Comparison of ENCODE assay signal across 27 cellular contexts in genomic region chr1:30893776-30894507, GRCh38. TPM values are rescaled to one million over a fixed set of nuclear protein-coding genes. Genes with fewer than 3 reads are reported as not detected.
DNase-seq lines count a peak whose midpoint lies in the region; ATAC-seq and TF ChIP-seq lines count a peak whose summit lies in the region.
"Had no signal": no experiment of that assay in that cellular context is flagged by ENCODE, and none has a peak within 500 bp of the region (broad histone marks: within the 10 kb centered on the region; RNA-seq: fewer than 3 reads in every experiment).

No MANE protein-coding gene starts in this region.

- H4K5ac ChIP-seq in H9 (ENCODE audit: insufficient read length, low read depth, low read length), result no peak overlapping the region

- H3T11ph ChIP-seq in H9 (ENCODE audit: low read length), result no peak overlapping the region

- H3K27me3 ChIP-seq in H9 (ENCODE audit: insufficient read depth, low read length) (no peaks in the 10 kb centered on the region), gastroesophageal sphincter (no peaks in the 10 kb centered on the region), rectal smooth muscle tissue (ENCODE audit: control insufficient read depth, insufficient read depth, low read length) (no peaks in the 10 kb centered on the region)
- H3K27me3 ChIP-seq: brain microvascular endothelial cell, left lung, suprapubic skin had no signal

- H3K4me1 ChIP-seq in H9 (ENCODE audit: insufficient read depth, low read length), result no peaks in the 10 kb centered on the region
- peaks cover 0 to 100% (median 49%) of the 10 kb centered on the region in 3 donors for H3K4me1 ChIP-seq in gastroesophageal sphincter
- peaks cover 69% of the 10 kb centered on the region for H3K4me1 ChIP-seq in rectal smooth muscle tissue (ENCODE audit: control insufficient read depth, insufficient read depth, low read length)
- H3K4me1 ChIP-seq: Caco-2, foreskin keratinocyte had no signal

- no peaks in the 10 kb centered on the region for H4K20me1 ChIP-seq in H9 (ENCODE audit: control insufficient read depth, insufficient read depth, insufficient read length)

- H3K4ac ChIP-seq in H9 (ENCODE audit: low read depth, low read length), result no peak overlapping the region

- H3K9me3 Mint-ChIP-seq in H9 (no peaks in the 10 kb centered on the region; a peak in 1 of 5 replicates), WTC11 (no peaks in the 10 kb centered on the region)
- no peaks in the 10 kb centered on the region for H3K9me3 Mint-ChIP-seq in activated CD8-positive, alpha-beta T cell treated with anti-CD3 and anti-CD28 coated beads, Interleukin-2, amount 10 ng/mL, durations not matched to agents 7 days and 5 days (ENCODE audit: insufficient read depth)
- H3K9me3 Mint-ChIP-seq in activated naive CD4-positive, alpha-beta T cell treated with anti-CD3 and anti-CD28 coated beads for 36 hours, result no peaks in the 10 kb centered on the region
- H3K9me3 Mint-ChIP-seq: activated CD4-positive, alpha-beta T cell treated with anti-CD3 and anti-CD28 coated beads, Interleukin-2, amount 10 ng/mL, durations not matched to agents 7 days and 5 days had no signal

- H3K27me3 Mint-ChIP-seq in H9 (ENCODE audit: low read depth) (peaks cover 2% of the 10 kb centered on the region), WTC11 (ENCODE audit: low read depth) (no peaks in the 10 kb centered on the region)
- H3K27me3 Mint-ChIP-seq in activated CD8-positive, alpha-beta T cell treated with anti-CD3 and anti-CD28 coated beads, Interleukin-2, amount 10 ng/mL, durations not matched to agents 7 days and 5 days (ENCODE audit: low read depth), result peaks cover 23% of the 10 kb centered on the region
- H3K27me3 Mint-ChIP-seq in activated naive CD4-positive, alpha-beta T cell treated with anti-CD3 and anti-CD28 coated beads for 36 hours (ENCODE audit: low read depth), result peaks cover 6% of the 10 kb centered on the region

- no peak overlapping the region for H2BK12ac ChIP-seq in H9 (ENCODE audit: insufficient read length, low read depth, low read length)

- no peaks in the 10 kb centered on the region for H3K79me1 ChIP-seq in H9 (ENCODE audit: insufficient read depth, low read depth, low read length, poor library complexity, severe bottlenecking)

- H2BK120ac ChIP-seq in H9 (ENCODE audit: low read depth, low read length, poor library complexity, severe bottlenecking), result no peak overlapping the region

- H3K9ac ChIP-seq in H9 (ENCODE audit: extremely low read depth, insufficient read length, low read length) (no peak overlapping the region), rectal smooth muscle tissue (ENCODE audit: low read length) (no peak overlapping the region)
- H3K9ac ChIP-seq: BLaER1 treated with 17β-estradiol and CSF1 and Interleukin-3, amounts not matched to agents 10 nM and 100 nM; GM23248; KMS-11 had no signal

- H3K18ac ChIP-seq in H9 (ENCODE audit: insufficient read length, low read depth, low read length), result peak overlapping the region; percentile 32

- H3K4me3 Mint-ChIP-seq in H9 (peak overlapping the region in 1 of 2 experiments; percentile 30; a peak in 1 of 5 replicates), WTC11 (no peak overlapping the region)
- no peak overlapping the region for H3K4me3 Mint-ChIP-seq in activated CD8-positive, alpha-beta T cell treated with anti-CD3 and anti-CD28 coated beads, Interleukin-2, amount 10 ng/mL, durations not matched to agents 7 days and 5 days
- H3K4me3 Mint-ChIP-seq in activated naive CD4-positive, alpha-beta T cell treated with anti-CD3 and anti-CD28 coated beads for 36 hours, result no peak overlapping the region
- H3K4me3 Mint-ChIP-seq: activated CD4-positive, alpha-beta T cell treated with anti-CD3 and anti-CD28 coated beads, Interleukin-2, amount 10 ng/mL, durations not matched to agents 7 days and 5 days; natural killer cell treated with Interleukin-12 subunit alpha and Interleukin-12 subunit beta and Interleukin-15 and Interleukin-18, amount 100 ng/mL, for 72 hours had no signal

- H3K56ac ChIP-seq in H9 (ENCODE audit: insufficient read length, low read depth, low read length), result no peak overlapping the region

- H3K9me3 ChIP-seq in H9 (ENCODE audit: control insufficient read depth, low read depth, low read length) (no peaks in the 10 kb centered on the region), gastroesophageal sphincter (no peaks in the 10 kb centered on the region)
- H3K9me3 ChIP-seq: BLaER1 treated with 17β-estradiol and CSF1 and Interleukin-3, amounts not matched to agents 10 nM and 100 nM; Caco-2; left lung; suprapubic skin had no signal

- H3K23ac ChIP-seq in H9 (ENCODE audit: insufficient read length, low read depth, low read length), result no peak overlapping the region

- POLR2A ChIA-PET in WTC11 (lab: Charles Lee), result no interaction called here
- POLR2A ChIA-PET in activated CD8-positive, alpha-beta T cell treated with anti-CD3 and anti-CD28 coated beads, Interleukin-2, amount 10 ng/mL, durations not matched to agents 7 days and 5 days (lab: Charles Lee), result no interaction called here

- WGBS in H9 (ENCODE audit: extremely low coverage, insufficient read length, low lambda C conversion rate), result 100% methylated on average over 4 of the region's 9 CpGs
- 44 to 69% methylated on average over 6 to 8 of the region's 9 CpGs for WGBS in gastroesophageal sphincter (ENCODE audit: low coverage in 1 of 2), 2 donors

- H2BK20ac ChIP-seq in H9 (ENCODE audit: low read depth, low read length, poor library complexity, severe bottlenecking), result no peak overlapping the region

- CTCF ChIA-PET in WTC11 (lab: Charles Lee), result interaction anchor here (1.1 to 3.4 kb wide), 3 partner anchors 17 to 92 kb away, joined by 3 to 11 read pairs (median 3); no protein-coding TSS in a partner anchor
- CTCF ChIA-PET in activated CD8-positive, alpha-beta T cell treated with anti-CD3 and anti-CD28 coated beads, Interleukin-2, amount 10 ng/mL, durations not matched to agents 7 days and 5 days (lab: Charles Lee), result no interaction called here
- CTCF ChIA-PET in activated naive CD4-positive, alpha-beta T cell treated with anti-CD3 and anti-CD28 coated beads for 36 hours (lab: Charles Lee), result interaction anchor here (1.5 kb wide), 1 partner anchor 93 kb away, joined by 3 read pairs; no protein-coding TSS in a partner anchor

- no peak overlapping the region for H2AFZ ChIP-seq in H9 (ENCODE audit: low read length)
- H2AFZ ChIP-seq: GM23248 had no signal

- no peak overlapping the region for H4K91ac ChIP-seq in H9 (ENCODE audit: insufficient read length, low read depth, low read length)

- intact Hi-C loops in activated naive CD4-positive, alpha-beta T cell treated with anti-CD3 and anti-CD28 coated beads for 36 hours (cut with micrococcal nuclease), result no loop called here

- no peak overlapping the region for H3K27ac ChIP-seq in H9 (ENCODE audit: insufficient read length, low read depth, low read length)
- H3K27ac ChIP-seq in gastroesophageal sphincter, result peak overlapping the region in 3 of 4 donors; percentile 89 to 98 (median 93)
- H3K27ac ChIP-seq in rectal smooth muscle tissue (ENCODE audit: low read depth, low read length), result peak overlapping the region; percentile 51
- H3K27ac ChIP-seq: BLaER1 treated with 17β-estradiol and CSF1 and Interleukin-3, amounts not matched to agents 10 nM and 100 nM; brain microvascular endothelial cell; foreskin keratinocyte; GM23248; KMS-11; left lung; SK-N-MC; suprapubic skin had no signal

- no peaks in the 10 kb centered on the region for H3K23me2 ChIP-seq in H9 (ENCODE audit: insufficient read length, low read depth, low read length, poor library complexity, severe bottlenecking)

- peaks cover 0 to 5% (median 0%) of the 10 kb centered on the region in 3 experiments; a peak in 2 of 7 replicates for H3K36me3 Mint-ChIP-seq in H9 (ENCODE audit: insufficient read depth in 1 of 3, low read depth in 3 of 3)
- H3K36me3 Mint-ChIP-seq in WTC11, result no peaks in the 10 kb centered on the region
- H3K36me3 Mint-ChIP-seq in activated CD8-positive, alpha-beta T cell treated with anti-CD3 and anti-CD28 coated beads, Interleukin-2, amount 10 ng/mL, durations not matched to agents 7 days and 5 days (ENCODE audit: low read depth), result no peaks in the 10 kb centered on the region
- no peaks in the 10 kb centered on the region for H3K36me3 Mint-ChIP-seq in activated naive CD4-positive, alpha-beta T cell treated with anti-CD3 and anti-CD28 coated beads for 36 hours (ENCODE audit: low read depth)
- H3K36me3 Mint-ChIP-seq: natural killer cell treated with Interleukin-12 subunit alpha and Interleukin-12 subunit beta and Interleukin-15 and Interleukin-18, amount 100 ng/mL, for 72 hours had no signal

- H3K14ac ChIP-seq in H9 (ENCODE audit: insufficient read depth, low read length), result no peak overlapping the region

- H3K4me3 ChIP-seq in gastroesophageal sphincter (no peak overlapping the region), rectal smooth muscle tissue (ENCODE audit: low read length) (no peak overlapping the region)
- H3K4me3 ChIP-seq: BLaER1 treated with 17β-estradiol and CSF1 and Interleukin-3, amounts not matched to agents 10 nM and 100 nM; GM23248; left lung; SK-N-MC; suprapubic skin had no signal

- no peak for TF ChIP-seq EP300 in gastroesophageal sphincter (IDR thresholded peaks at IDR 0.05)

- H2AK5ac ChIP-seq in H9 (ENCODE audit: insufficient read length, low read length), result no peak overlapping the region

- DNase-seq in H9 (no peak), WTC11 (ENCODE audit: low spot score) (no peak), NCI-H1436 (lab: John Stamatoyannopoulos, UW) (no peak)
- no peak for DNase-seq in activated CD8-positive, alpha-beta T cell treated with anti-CD3 and anti-CD28 coated beads, Interleukin-2, amount 10 ng/mL, durations not matched to agents 7 days and 5 days
- no peak for DNase-seq in activated naive CD4-positive, alpha-beta T cell treated with anti-CD3 and anti-CD28 coated beads for 36 hours
- DNase-seq: activated CD4-positive, alpha-beta T cell treated with anti-CD3 and anti-CD28 coated beads, Interleukin-2, amount 10 ng/mL, durations not matched to agents 7 days and 5 days; brain microvascular endothelial cell; Caco-2; DMS79; effector memory CD4-positive, alpha-beta T cell; foreskin keratinocyte; GM23248; left lung; midbrain; NCI-H1694 treated with DMSO at 0.1 percent for 48 hours; NCI-H524 treated with DMSO at 0.1 percent for 48 hours; posterior cingulate gyrus; stimulated activated CD8-positive, alpha-beta memory T cell treated with anti-CD3 and anti-CD28 coated beads, Interleukin-4, amount 100 ng/mL, for 48 hours had no signal

- H3K36me3 ChIP-seq in gastroesophageal sphincter (no peaks in the 10 kb centered on the region), rectal smooth muscle tissue (ENCODE audit: control insufficient read depth, insufficient read depth, low read length) (no peaks in the 10 kb centered on the region)
- H3K36me3 ChIP-seq: brain microvascular endothelial cell, left lung, suprapubic skin had no signal

- H2BK5ac ChIP-seq in H9 (ENCODE audit: insufficient read length, low read length), result no peak overlapping the region

- H3K27ac Mint-ChIP-seq in H9, result peak overlapping the region; percentile 29 to 78 (median 60); a peak in 3 of 7 replicates
- peak overlapping the region; percentile 53; the same call in 1 of the 2 replicates for H3K27ac Mint-ChIP-seq in WTC11
- no peak overlapping the region for H3K27ac Mint-ChIP-seq in activated CD8-positive, alpha-beta T cell treated with anti-CD3 and anti-CD28 coated beads, Interleukin-2, amount 10 ng/mL, durations not matched to agents 7 days and 5 days
- H3K27ac Mint-ChIP-seq in activated naive CD4-positive, alpha-beta T cell treated with anti-CD3 and anti-CD28 coated beads for 36 hours, result no peak overlapping the region
- H3K27ac Mint-ChIP-seq: activated CD4-positive, alpha-beta T cell treated with anti-CD3 and anti-CD28 coated beads, Interleukin-2, amount 10 ng/mL, durations not matched to agents 7 days and 5 days; natural killer cell treated with Interleukin-12 subunit alpha and Interleukin-12 subunit beta and Interleukin-15 and Interleukin-18, amount 100 ng/mL, for 72 hours had no signal

- H3K4me2 ChIP-seq in H9 (ENCODE audit: insufficient read depth, insufficient read length, low read length), result no peak overlapping the region
- H3K4me2 ChIP-seq: KMS-11 had no signal

- H4K8ac ChIP-seq in H9 (replicated peaks; ENCODE audit: insufficient read length, low read depth, low read length), result no peak overlapping the region

- H3K4me1 Mint-ChIP-seq in H9 (peaks cover 22 to 31% of the 10 kb centered on the region in 2 experiments), WTC11 (peaks cover 16% of the 10 kb centered on the region)
- no peaks in the 10 kb centered on the region for H3K4me1 Mint-ChIP-seq in activated CD8-positive, alpha-beta T cell treated with anti-CD3 and anti-CD28 coated beads, Interleukin-2, amount 10 ng/mL, durations not matched to agents 7 days and 5 days (ENCODE audit: low read depth)
- no peaks in the 10 kb centered on the region for H3K4me1 Mint-ChIP-seq in activated naive CD4-positive, alpha-beta T cell treated with anti-CD3 and anti-CD28 coated beads for 36 hours (ENCODE audit: low read depth)
- H3K4me1 Mint-ChIP-seq: activated CD4-positive, alpha-beta T cell treated with anti-CD3 and anti-CD28 coated beads, Interleukin-2, amount 10 ng/mL, durations not matched to agents 7 days and 5 days had no signal

- TF ChIP-seq POLR2A in gastroesophageal sphincter (IDR thresholded peaks at IDR 0.05), result no peak

- TF ChIP-seq CTCF in H9 (conservative IDR thresholded peaks at IDR 0.05) (no peak), WTC11 (IDR thresholded peaks at IDR 0.05) (no peak), gastroesophageal sphincter (IDR thresholded peaks at IDR 0.05) (no peak)

- H2BK15ac ChIP-seq in H9 (ENCODE audit: low read depth, low read length), result no peak overlapping the region

- ATAC-seq in WTC11, result no peak
- ATAC-seq in gastroesophageal sphincter, result no peak
- ATAC-seq in activated CD8-positive, alpha-beta T cell treated with anti-CD3 and anti-CD28 coated beads, Interleukin-2, amount 10 ng/mL, durations not matched to agents 7 days and 5 days, result no peak
- ATAC-seq in GM19328 (IDR thresholded peaks at IDR 0.05; ENCODE audit: unreplicated experiment), result no peak
- ATAC-seq: foreskin keratinocyte; left lung; natural killer cell treated with Interleukin-12 subunit alpha and Interleukin-12 subunit beta and Interleukin-15 and Interleukin-18, amount 100 ng/mL, for 72 hours; sciatic nerve had no signal

- no peaks in the 10 kb centered on the region for H3K79me2 ChIP-seq in H9 (ENCODE audit: insufficient read depth, low read length)

RNA-seq across cellular contexts. Expression of gene SDC3, which starts 14.6 kb away (rescaled TPM):
- total RNA-seq in H9 (2021) (24.2 and 25.9 TPM in 2 replicates), WTC11 (2021) (31.1 to 32.3 TPM (median 31.2 TPM) in 3 replicates), gastroesophageal sphincter (100 to 1,000 TPM in 1 of 4 donors, 10 to 100 TPM in 3; 45.1 to 112 (median 52.6) TPM)
- not detected for total RNA-seq in activated CD8-positive, alpha-beta T cell treated with anti-CD3 and anti-CD28 coated beads, Interleukin-2, amount 10 ng/mL, durations not matched to agents 7 days and 5 days
- total RNA-seq in activated naive CD4-positive, alpha-beta T cell treated with anti-CD3 and anti-CD28 coated beads for 36 hours, result under 1 TPM; 0.19 to 0.49 TPM

Comparison
In these comparisons a context has a peak if more than half of its experiments do, and no peak if none do; other contexts are left out.
1. H3K27ac Mint-ChIP-seq: peak in H9 (3 of 3) and WTC11 (single experiment); none in activated CD8-positive, alpha-beta T cell treated with anti-CD3 and anti-CD28 coated beads, Interleukin-2, amount 10 ng/mL, durations not matched to agents 7 days and 5 days (single experiment) and activated naive CD4-positive, alpha-beta T cell treated with anti-CD3 and anti-CD28 coated beads for 36 hours (single experiment).
2. RNA of gene SDC3, which starts 14.6 kb away (total RNA-seq): 45.1 to 112 TPM in gastroesophageal sphincter, 31.1 to 32.3 TPM in WTC11 and 24.2 to 25.9 TPM in H9; 0.19 to 0.49 TPM in activated naive CD4-positive, alpha-beta T cell treated with anti-CD3 and anti-CD28 coated beads for 36 hours and not detected in activated CD8-positive, alpha-beta T cell treated with anti-CD3 and anti-CD28 coated beads, Interleukin-2, amount 10 ng/mL, durations not matched to agents 7 days and 5 days; every median in the first group is over 10 times any median in the second.